8 cellular contexts compared by ENCODE assay signal in genomic region chr1:172609528-172609927, GRCh38. TPM values are rescaled to one million over a fixed set of nuclear protein-coding genes. Genes with fewer than 3 reads are reported as not detected.
DNase-seq lines count a peak whose midpoint lies in the region; ATAC-seq and TF ChIP-seq lines count a peak whose summit lies in the region.

No MANE protein-coding gene starts in this region.

- H2AK5ac ChIP-seq in IMR-90 (ENCODE audit: low read depth, low read length), result no peak overlapping the region

- no peak overlapping the region for H4K8ac ChIP-seq in IMR-90 (ENCODE audit: low read depth in 2 of 2, low read length in 2 of 2)

- in situ Hi-C loops in IMR-90 (cut with MboI; ENCODE audit: low sequenced_read_pairs), result no loop called here
- in situ Hi-C loops in transverse colon (cut with MboI; ENCODE audit: low pct_ligation_motif_present in 1 of 4, low pct_unique_long_range_greater_than_20kb in 1 of 4, low sequenced_read_pairs in 3 of 4), result no loop called here

- H3K27me3 Mint-ChIP-seq in Calu3 (ENCODE audit: unreplicated experiment), result no peaks in the 10 kb centered on the region
- H3K27me3 Mint-ChIP-seq in activated naive CD8-positive, alpha-beta T cell treated with anti-CD3 and anti-CD28 coated beads, Interleukin-2, amount 10 ng/mL, durations not matched to agents 7 days and 5 days, result no peaks in the 10 kb centered on the region

- H2AK9ac ChIP-seq in IMR-90 (replicated peaks; ENCODE audit: low read depth, low read length, poor library complexity), result no peak overlapping the region

- H3K18ac ChIP-seq in IMR-90 (ENCODE audit: low read depth, low read length), result no peak overlapping the region

- TF ChIP-seq CTCF in Calu3 (IDR thresholded peaks at IDR 0.05; ENCODE audit: unreplicated experiment), result peak; percentile 68
- peak; percentile 39; the same call in 1 of the 2 replicates for TF ChIP-seq CTCF in IMR-90 (conservative IDR thresholded peaks at IDR 0.05; ENCODE audit: low read depth, low read length)
- peak; percentile 22 to 28 (median 27) for TF ChIP-seq CTCF in right lobe of liver (IDR thresholded peaks at IDR 0.05)
- TF ChIP-seq CTCF in transverse colon (IDR thresholded peaks at IDR 0.05), result no peak

- no peaks in the 10 kb centered on the region for H3K9me3 ChIP-seq in IMR-90 (ENCODE audit: control insufficient read depth, insufficient read depth, low read length)
- no peaks in the 10 kb centered on the region for H3K9me3 ChIP-seq in right lobe of liver
- no peaks in the 10 kb centered on the region for H3K9me3 ChIP-seq in transverse colon

- CTCF ChIA-PET in Calu3 (lab: Charles Lee) (interaction anchor here (0.6 to 2.6 kb wide), 6 partner anchors 30 to 609 kb away, joined by 3 to 27 read pairs (median 4); no protein-coding TSS in a partner anchor), IMR-90 (lab: Yijun Ruan, JAX) (interaction anchor here (1.0 to 1.5 kb wide), 5 partner anchors 10 to 443 kb away, joined by 3 to 6 read pairs (median 3); no protein-coding TSS in a partner anchor)

- no peak overlapping the region for H2BK120ac ChIP-seq in IMR-90 (ENCODE audit: low read depth, low read length)

- H2BK20ac ChIP-seq in IMR-90 (ENCODE audit: low read depth, low read length), result no peak overlapping the region

- no peak for ATAC-seq in IMR-90 (ENCODE audit: low read depth)
- peak; percentile 70 for ATAC-seq in activated naive CD8-positive, alpha-beta T cell treated with anti-CD3 and anti-CD28 coated beads, Interleukin-2, amount 10 ng/mL, durations not matched to agents 7 days and 5 days (ENCODE audit: low read depth)
- ATAC-seq in right lobe of liver, result peak in 2 of 4 donors; percentile 43 to 65
- no peak for ATAC-seq in HG03354 (IDR thresholded peaks at IDR 0.05; ENCODE audit: poor library complexity, severe bottlenecking, unreplicated experiment)
- no peak for ATAC-seq in GM18861 (IDR thresholded peaks at IDR 0.05; ENCODE audit: unreplicated experiment)

- no peaks in the 10 kb centered on the region for H4K20me1 ChIP-seq in IMR-90 (ENCODE audit: insufficient read depth, low read length)

- H4K91ac ChIP-seq in IMR-90 (ENCODE audit: insufficient read depth, low read depth, low read length), result no peak overlapping the region

- POLR2A ChIA-PET in IMR-90 (lab: Charles Lee; ENCODE audit: unreplicated experiment), result no interaction called here
- POLR2A ChIA-PET in activated naive CD8-positive, alpha-beta T cell treated with anti-CD3 and anti-CD28 coated beads, Interleukin-2, amount 10 ng/mL, durations not matched to agents 7 days and 5 days (lab: Charles Lee), result interaction anchor here (0.7 to 2.0 kb wide), 2 partner anchors 110 to 165 kb away, joined by 3 to 13 read pairs; no protein-coding TSS in a partner anchor

- TF ChIP-seq EP300 in transverse colon (IDR thresholded peaks at IDR 0.05; ENCODE audit: low read depth), result no peak

- no peak overlapping the region for H3K27ac ChIP-seq in IMR-90 (ENCODE audit: insufficient read depth, low read length)
- H3K27ac ChIP-seq in right lobe of liver, result no peak overlapping the region
- no peak overlapping the region for H3K27ac ChIP-seq in transverse colon

- H3K56ac ChIP-seq in IMR-90 (ENCODE audit: extremely low read depth, insufficient read depth, low read length), result no peak overlapping the region

- DNase-seq in Calu3 (no peak), IMR-90 (no peak), right lobe of liver (no peak), GF-D8 (lab: John Stamatoyannopoulos, UW) (no peak), transverse colon (no peak)
- no peak for DNase-seq in activated naive CD8-positive, alpha-beta T cell treated with anti-CD3 and anti-CD28 coated beads, Interleukin-2, amount 10 ng/mL, durations not matched to agents 7 days and 5 days

- no peak for TF ChIP-seq POLR2A in IMR-90 (IDR thresholded peaks at IDR 0.05; ENCODE audit: low read depth, low read length)
- no peak for TF ChIP-seq POLR2A in right lobe of liver (IDR thresholded peaks at IDR 0.05)
- no peak for TF ChIP-seq POLR2A in transverse colon (IDR thresholded peaks at IDR 0.05)

- H2BK15ac ChIP-seq in IMR-90 (ENCODE audit: low read depth, low read length), result no peak overlapping the region

- no peak overlapping the region for H3K14ac ChIP-seq in IMR-90 (replicated peaks; ENCODE audit: low read depth, low read length)

- dilution Hi-C loops in IMR-90 (cut with HindIII; ENCODE audit: low sequenced_read_pairs, unreplicated experiment), result no loop called here

- H3K27me3 ChIP-seq in IMR-90 (ENCODE audit: control insufficient read depth, insufficient read depth, low read length), result no peaks in the 10 kb centered on the region
- no peaks in the 10 kb centered on the region for H3K27me3 ChIP-seq in right lobe of liver
- H3K27me3 ChIP-seq in transverse colon, result no peaks in the 10 kb centered on the region

- H3K4me3 ChIP-seq in IMR-90 (ENCODE audit: insufficient read depth, low read depth, low read length), result no peak overlapping the region
- no peak overlapping the region for H3K4me3 ChIP-seq in right lobe of liver
- no peak overlapping the region for H3K4me3 ChIP-seq in transverse colon

- H3K79me1 ChIP-seq in IMR-90 (ENCODE audit: low read depth in 1 of 2, low read length in 2 of 2), result peaks cover 7 to 15% of the 10 kb centered on the region in 2 experiments; a peak in 2 of 4 replicates

- no peak overlapping the region for H4K5ac ChIP-seq in IMR-90 (ENCODE audit: low read depth, low read length)

- WGBS in IMR-90 (ENCODE audit: extremely low coverage in 2 of 2, insufficient read length in 1 of 2), 2 experiments, result no CpG with 5 or more reads among the region's 3 CpGs
- 96% methylated on average over 3 of the region's 3 CpGs for WGBS in right lobe of liver (ENCODE audit: insufficient coverage, low coverage, low lambda C conversion rate, missing lambda C conversion rate)
- 86 to 96% methylated on average over 3 of the region's 3 CpGs for WGBS in transverse colon (ENCODE audit: low coverage in 1 of 2), 2 donors

- H3K9ac ChIP-seq in IMR-90 (ENCODE audit: low read depth, low read length), result no peak overlapping the region

- BruUV-seq in Calu3 (replicated peaks; lab: Mats Ljungman, UMichigan), result no TSS peak
- no TSS peak for BruUV-seq in IMR-90 (replicated peaks; lab: Mats Ljungman, UMichigan)

- H3K23ac ChIP-seq in IMR-90 (ENCODE audit: low read depth, low read length), result no peak overlapping the region

- H3K4ac ChIP-seq in IMR-90 (ENCODE audit: low read depth, low read length), result no peak overlapping the region

- no peak overlapping the region for H2BK5ac ChIP-seq in IMR-90 (ENCODE audit: low read depth, low read length, poor library complexity, severe bottlenecking)

- H3K4me2 ChIP-seq in IMR-90 (ENCODE audit: low read depth, low read length), result no peak overlapping the region

- no peak overlapping the region for H3K27ac Mint-ChIP-seq in Calu3 (ENCODE audit: unreplicated experiment)
- H3K27ac Mint-ChIP-seq in activated naive CD8-positive, alpha-beta T cell treated with anti-CD3 and anti-CD28 coated beads, Interleukin-2, amount 10 ng/mL, durations not matched to agents 7 days and 5 days, result no peak overlapping the region

- H3K36me3 Mint-ChIP-seq in Calu3 (ENCODE audit: insufficient read depth, unreplicated experiment), result peaks cover 22% of the 10 kb centered on the region
- H3K36me3 Mint-ChIP-seq in activated naive CD8-positive, alpha-beta T cell treated with anti-CD3 and anti-CD28 coated beads, Interleukin-2, amount 10 ng/mL, durations not matched to agents 7 days and 5 days, result peaks cover 33% of the 10 kb centered on the region

- H3K4me1 ChIP-seq in IMR-90 (ENCODE audit: control insufficient read depth, insufficient read depth, low read length) (0 out of 2 replicates have a peak, but pooled peaks cover 2% of the 10 kb centered on the region), right lobe of liver (no peaks in the 10 kb centered on the region), transverse colon (no peaks in the 10 kb centered on the region)

- H3K9me1 ChIP-seq in IMR-90 (ENCODE audit: insufficient read depth, low read length), result no peaks in the 10 kb centered on the region

- H3K4me1 Mint-ChIP-seq in Calu3 (ENCODE audit: low read depth, unreplicated experiment), result peaks cover 34% of the 10 kb centered on the region
- H3K4me1 Mint-ChIP-seq in activated naive CD8-positive, alpha-beta T cell treated with anti-CD3 and anti-CD28 coated beads, Interleukin-2, amount 10 ng/mL, durations not matched to agents 7 days and 5 days, result peaks cover 13% of the 10 kb centered on the region

- no peak overlapping the region for H2AFZ ChIP-seq in IMR-90 (replicated peaks; ENCODE audit: low read length, poor library complexity)

- intact Hi-C loops in Calu3 (cut with micrococcal nuclease; ENCODE audit: unreplicated experiment) (loop anchor here (1.0 to 5.0 kb wide), 3 partner anchors 29 to 157 kb away; no protein-coding TSS in a partner anchor), IMR-90 (cut with micrococcal nuclease) (loop anchor here (1.0 kb wide), 1 partner anchor 110 kb away; no protein-coding TSS in a partner anchor), right lobe of liver (cut with DNase I) (no loop called here), transverse colon (cut with DNase I; ENCODE audit: low total_unique reads) (no loop called here)

- no peak overlapping the region for H3K4me3 Mint-ChIP-seq in Calu3 (ENCODE audit: low read depth, unreplicated experiment)
- no peak overlapping the region for H3K4me3 Mint-ChIP-seq in activated naive CD8-positive, alpha-beta T cell treated with anti-CD3 and anti-CD28 coated beads, Interleukin-2, amount 10 ng/mL, durations not matched to agents 7 days and 5 days

- no peaks in the 10 kb centered on the region for H3K9me3 Mint-ChIP-seq in Calu3 (ENCODE audit: low read depth, unreplicated experiment)
- peaks cover 1% of the 10 kb centered on the region for H3K9me3 Mint-ChIP-seq in activated naive CD8-positive, alpha-beta T cell treated with anti-CD3 and anti-CD28 coated beads, Interleukin-2, amount 10 ng/mL, durations not matched to agents 7 days and 5 days

- H3K36me3 ChIP-seq in IMR-90 (ENCODE audit: control insufficient read depth, insufficient read depth, low read length) (peaks cover 6% of the 10 kb centered on the region; the same call in 1 of the 2 replicates), right lobe of liver (peaks cover 0 to 21% (median 0%) of the 10 kb centered on the region in 4 donors), transverse colon (peaks cover 0 to 12% (median 4%) of the 10 kb centered on the region in 4 donors)

- peak; percentile 43 for TF ChIP-seq RAD21 in IMR-90 (IDR thresholded peaks at IDR 0.05; ENCODE audit: low read length)

TF ChIP-seq in IMR-90, 13 proteins besides CTCF, POLR2A, EP300 and RAD21:
- TF ChIP-seq SMC3 (IDR thresholded peaks at IDR 0.05; ENCODE audit: low read depth, low read length) (peak; percentile 42; the same call in 1 of the 2 replicates), MAFK (IDR thresholded peaks at IDR 0.05; ENCODE audit: low read depth, low read length) (no peak)

RNA-seq across cellular contexts. Expression of gene FASLG, which starts 49.4 kb away (rescaled TPM):
- not detected in 2 replicates for total RNA-seq in Calu3 (2022)
- 0.18 and 0.28 TPM in 2 replicates for total RNA-seq in IMR-90 (2012; rRNA removed)
- 0.10 and 0.14 TPM in 2 replicates for polyA plus RNA-seq in IMR-90 (2012; rRNA removed)
- 0.06 and 0.07 TPM in 2 replicates for polyA plus RNA-seq in IMR-90 (2012; cell fraction: cytosol; rRNA removed)
- polyA plus RNA-seq in IMR-90 (2012; cell fraction: nucleus; rRNA removed; ENCODE audit: low replicate concordance), result 0.05 and 0.09 TPM in 2 replicates
- total RNA-seq in activated naive CD8-positive, alpha-beta T cell treated with anti-CD3 and anti-CD28 coated beads, Interleukin-2, amount 10 ng/mL, durations not matched to agents 7 days and 5 days, result 1 to 10 TPM; 4.5 to 4.6 TPM
- under 1 TPM in 4 of 6 experiments, not detected in 2; 0.15 to 0.51 (median 0.31) TPM for total RNA-seq in right lobe of liver
- 1 to 10 TPM in 1 of 4 donors, under 1 TPM in 1, not detected in 2; 0.68 to 2.2 TPM for total RNA-seq in transverse colon

Comparison
In these comparisons a context has a peak if more than half of its experiments do, and no peak if none do; other contexts are left out.
1. CTCF ChIP-seq: peak in Calu3 (single experiment), IMR-90 (single experiment) and right lobe of liver (4 of 4); none in transverse colon (0 of 5).
2. intact Hi-C loops: an anchor here in Calu3 (1.0 to 5.0 kb wide) and IMR-90 (1.0 kb wide); none called in right lobe of liver and transverse colon.